In the genomic region with DNA sequence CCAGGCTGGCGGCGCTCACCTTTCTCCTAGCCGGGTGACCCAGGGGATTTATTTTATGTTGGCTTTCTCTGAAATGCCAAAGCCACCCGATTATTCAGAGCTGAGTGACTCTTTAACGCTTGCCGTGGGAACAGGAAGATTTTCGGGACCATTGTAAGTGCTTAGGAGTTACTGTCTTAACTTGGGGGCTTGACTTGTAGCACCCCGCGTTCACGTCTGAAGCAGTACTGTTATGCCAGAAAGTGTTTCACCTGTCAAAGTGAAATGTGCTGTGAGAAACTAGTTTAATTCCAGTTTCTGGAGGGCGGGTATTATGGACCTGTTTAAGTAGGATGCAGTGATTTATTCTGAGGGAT, we compare ENCODE assay signal across 8 cellular contexts. TPM values are rescaled to one million over a fixed set of nuclear protein-coding genes. Genes with fewer than 3 reads are reported as not detected.
DNase-seq lines count a peak whose midpoint lies in the region; ATAC-seq and TF ChIP-seq lines count a peak whose summit lies in the region.

No MANE protein-coding gene starts in this region.

- TF ChIP-seq EP300 in tibial nerve (IDR thresholded peaks at IDR 0.05): no peak

- H3K27ac Mint-ChIP-seq in CD4-positive, alpha-beta memory T cell: peak overlapping the region; percentile 92 to 98 (median 97)

- H3K27me3 ChIP-seq in CD4-positive, alpha-beta memory T cell (ENCODE audit: insufficient read depth, low read length): no peaks in the 10 kb centered on the region
- H3K27me3 ChIP-seq in ascending aorta (no peaks in the 10 kb centered on the region), liver (ENCODE audit: control insufficient read depth in 4 of 4, insufficient read depth in 4 of 4, low read length in 3 of 4) (no peaks in the 10 kb centered on the region), tibial nerve (no peaks in the 10 kb centered on the region)

- intact Hi-C loops in CD4-positive, alpha-beta memory T cell (cut with micrococcal nuclease): loop anchor here (1.0 to 10.0 kb wide), 3 partner anchors 22 to 391 kb away; a partner anchor contains a TSS
- intact Hi-C loops in ascending aorta (cut with DNase I): loop anchor here (2.0 kb wide), 1 partner anchor 147 kb away; a partner anchor contains a TSS

- no peaks in the 10 kb centered on the region for H3K27me3 Mint-ChIP-seq in CD4-positive, alpha-beta memory T cell

- peaks cover 7% of the 10 kb centered on the region for H3K36me3 ChIP-seq in CD4-positive, alpha-beta memory T cell (ENCODE audit: insufficient read depth, low read length)
- H3K36me3 ChIP-seq in ascending aorta (peaks cover 9 to 10% of the 10 kb centered on the region in 2 donors), liver (ENCODE audit: control insufficient read depth in 4 of 4, insufficient read depth in 3 of 4, low read depth in 1 of 4, low read length in 3 of 4) (peaks cover 0 to 5% (median 2%) of the 10 kb centered on the region in 4 donors), tibial nerve (peaks cover 0 to 43% (median 6%) of the 10 kb centered on the region in 3 donors)

- peak overlapping the region; percentile 97 to 98 for H3K9ac ChIP-seq in liver (ENCODE audit: low read depth in 1 of 2, low read length in 2 of 2)

- no peaks in the 10 kb centered on the region for H3K9me3 ChIP-seq in CD4-positive, alpha-beta memory T cell (ENCODE audit: control insufficient read depth in 1 of 2, low read length in 2 of 2)
- H3K9me3 ChIP-seq in ascending aorta: no peaks in the 10 kb centered on the region
- no peaks in the 10 kb centered on the region for H3K9me3 ChIP-seq in liver (ENCODE audit: control insufficient read depth in 4 of 4, low read length in 3 of 4)
- H3K9me3 ChIP-seq in tibial nerve: no peaks in the 10 kb centered on the region

- no peak for DNase-seq in CD4-positive, alpha-beta memory T cell
- no peak for DNase-seq in ascending aorta (ENCODE audit: low spot score in 2 of 2)
- no peak for DNase-seq in tibial nerve (ENCODE audit: low spot score in 2 of 2)

- WGBS in liver: under 1% methylated on average over 11 of the region's 11 CpGs
- WGBS in tibial nerve, 2 donors: 0 to 1% methylated on average over 8 to 11 of the region's 11 CpGs

- peaks cover 37% of the 10 kb centered on the region for H3K4me1 ChIP-seq in CD4-positive, alpha-beta memory T cell (ENCODE audit: insufficient read depth, low read length)
- peaks cover 10 to 13% of the 10 kb centered on the region in 2 donors for H3K4me1 ChIP-seq in ascending aorta
- peaks cover 5 to 20% (median 14%) of the 10 kb centered on the region in 4 donors for H3K4me1 ChIP-seq in liver (ENCODE audit: control insufficient read depth in 4 of 4, insufficient read depth in 4 of 4, low read length in 3 of 4)
- H3K4me1 ChIP-seq in tibial nerve: peaks cover 0 to 34% (median 19%) of the 10 kb centered on the region in 4 donors

- POLR2A ChIA-PET in CD4-positive, alpha-beta memory T cell (lab: Charles Lee; ENCODE audit: partially characterized antibody): interaction anchor here (0.8 to 2.6 kb wide), 15 partner anchors 9 to 1145 kb away, joined by 3 to 85 read pairs (median 4); a partner anchor contains a TSS

- H3K9me3 Mint-ChIP-seq in CD4-positive, alpha-beta memory T cell: no peaks in the 10 kb centered on the region

- TF ChIP-seq CTCF in ascending aorta (IDR thresholded peaks at IDR 0.05) (no peak), liver (IDR thresholded peaks at IDR 0.05; ENCODE audit: low read depth, low read length, missing input control) (no peak), tibial nerve (IDR thresholded peaks at IDR 0.05) (no peak)

- TF ChIP-seq POLR2A in tibial nerve (IDR thresholded peaks at IDR 0.05): no peak

- peak overlapping the region; percentile 89 to 97 (median 94) for H3K4me3 Mint-ChIP-seq in CD4-positive, alpha-beta memory T cell

- ATAC-seq in HG02884 (IDR thresholded peaks at IDR 0.05; ENCODE audit: unreplicated experiment) (peak; percentile 3), HG03565 (IDR thresholded peaks at IDR 0.05; ENCODE audit: unreplicated experiment) (no peak), HG02798 (IDR thresholded peaks at IDR 0.05; ENCODE audit: poor library complexity, unreplicated experiment) (no peak), GM18873 (IDR thresholded peaks at IDR 0.05; ENCODE audit: low FRiP score, unreplicated experiment) (no peak)

- CTCF ChIA-PET in CD4-positive, alpha-beta memory T cell (lab: Charles Lee; ENCODE audit: partially characterized antibody): interaction anchor here (0.7 to 5.6 kb wide), 10 partner anchors 10 to 72 kb away, joined by 3 to 41 read pairs (median 6); a partner anchor contains a TSS

- H3K4me3 ChIP-seq in CD4-positive, alpha-beta memory T cell (ENCODE audit: low read length in 2 of 2): peak overlapping the region; percentile 82 to 93
- H3K4me3 ChIP-seq in ascending aorta: peak overlapping the region; percentile 94 to 99
- H3K4me3 ChIP-seq in liver (ENCODE audit: low read depth in 1 of 3, low read length in 3 of 3): peak overlapping the region; percentile 84 to 99 (median 86)
- peak overlapping the region; percentile 72 to 98 (median 86) for H3K4me3 ChIP-seq in tibial nerve

- peaks cover 29 to 41% (median 37%) of the 10 kb centered on the region in 4 donors for H3K4me1 Mint-ChIP-seq in CD4-positive, alpha-beta memory T cell

- peak overlapping the region; percentile 75 for H3K27ac ChIP-seq in CD4-positive, alpha-beta memory T cell (ENCODE audit: low read depth, low read length)
- peak overlapping the region; percentile 94 to 97 for H3K27ac ChIP-seq in ascending aorta
- H3K27ac ChIP-seq in liver (ENCODE audit: low read depth in 1 of 2, low read length in 2 of 2): peak overlapping the region; percentile 92 to 98
- peak overlapping the region; percentile 69 to 98 (median 94) for H3K27ac ChIP-seq in tibial nerve

- H3K36me3 Mint-ChIP-seq in CD4-positive, alpha-beta memory T cell: peaks cover 11 to 26% of the 10 kb centered on the region in 2 donors

- no peak for TF ChIP-seq RAD21 in liver (IDR thresholded peaks at IDR 0.05)

TF ChIP-seq in liver, 16 proteins besides CTCF, POLR2A, EP300 and RAD21:
- TF ChIP-seq, protein P1, sequence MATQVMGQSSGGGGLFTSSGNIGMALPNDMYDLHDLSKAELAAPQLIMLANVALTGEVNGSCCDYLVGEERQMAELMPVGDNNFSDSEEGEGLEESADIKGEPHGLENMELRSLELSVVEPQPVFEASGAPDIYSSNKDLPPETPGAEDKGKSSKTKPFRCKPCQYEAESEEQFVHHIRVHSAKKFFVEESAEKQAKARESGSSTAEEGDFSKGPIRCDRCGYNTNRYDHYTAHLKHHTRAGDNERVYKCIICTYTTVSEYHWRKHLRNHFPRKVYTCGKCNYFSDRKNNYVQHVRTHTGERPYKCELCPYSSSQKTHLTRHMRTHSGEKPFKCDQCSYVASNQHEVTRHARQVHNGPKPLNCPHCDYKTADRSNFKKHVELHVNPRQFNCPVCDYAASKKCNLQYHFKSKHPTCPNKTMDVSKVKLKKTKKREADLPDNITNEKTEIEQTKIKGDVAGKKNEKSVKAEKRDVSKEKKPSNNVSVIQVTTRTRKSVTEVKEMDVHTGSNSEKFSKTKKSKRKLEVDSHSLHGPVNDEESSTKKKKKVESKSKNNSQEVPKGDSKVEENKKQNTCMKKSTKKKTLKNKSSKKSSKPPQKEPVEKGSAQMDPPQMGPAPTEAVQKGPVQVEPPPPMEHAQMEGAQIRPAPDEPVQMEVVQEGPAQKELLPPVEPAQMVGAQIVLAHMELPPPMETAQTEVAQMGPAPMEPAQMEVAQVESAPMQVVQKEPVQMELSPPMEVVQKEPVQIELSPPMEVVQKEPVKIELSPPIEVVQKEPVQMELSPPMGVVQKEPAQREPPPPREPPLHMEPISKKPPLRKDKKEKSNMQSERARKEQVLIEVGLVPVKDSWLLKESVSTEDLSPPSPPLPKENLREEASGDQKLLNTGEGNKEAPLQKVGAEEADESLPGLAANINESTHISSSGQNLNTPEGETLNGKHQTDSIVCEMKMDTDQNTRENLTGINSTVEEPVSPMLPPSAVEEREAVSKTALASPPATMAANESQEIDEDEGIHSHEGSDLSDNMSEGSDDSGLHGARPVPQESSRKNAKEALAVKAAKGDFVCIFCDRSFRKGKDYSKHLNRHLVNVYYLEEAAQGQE (IDR thresholded peaks at IDR 0.05): no peak
- TF ChIP-seq YY1 (IDR thresholded peaks at IDR 0.05): peak; percentile 1

RNA-seq across cellular contexts. Expression of a gene that starts 0.2 kb away (rescaled TPM):
- total RNA-seq in CD4-positive, alpha-beta memory T cell: 10 to 100 TPM; 20.2 to 24.0 TPM
- polyA plus RNA-seq in CD4-positive, alpha-beta memory T cell: 10 to 100 TPM; 37.3 to 44.5 TPM
- total RNA-seq in ascending aorta: 2.3 TPM
- total RNA-seq in liver: 1 to 10 TPM; 5.6 to 5.9 TPM
- 10 to 100 TPM in 1 of 2 donors, 1 to 10 TPM in 1; 7.2 to 13.4 TPM for polyA plus RNA-seq in liver
- total RNA-seq in tibial nerve: 10 to 100 TPM in 2 of 4 donors, 1 to 10 TPM in 2; 6.5 to 11.7 (median 9.3) TPM

RNA-seq across cellular contexts. Expression of a gene that starts 0.6 kb away (rescaled TPM):
- 10 to 100 TPM; 39.0 to 39.9 TPM for total RNA-seq in CD4-positive, alpha-beta memory T cell
- 100 to 1,000 TPM in 1 of 2 donors, 10 to 100 TPM in 1; 59.4 to 108 TPM for polyA plus RNA-seq in CD4-positive, alpha-beta memory T cell
- total RNA-seq in ascending aorta: 4.3 TPM
- 10 to 100 TPM; 11.9 to 13.2 TPM for total RNA-seq in liver
- polyA plus RNA-seq in liver: 10 to 100 TPM in 1 of 2 donors, 1 to 10 TPM in 1; 7.8 to 11.5 TPM
- total RNA-seq in tibial nerve: 10 to 100 TPM; 21.8 to 29.3 (median 23.4) TPM

RNA-seq across cellular contexts. Expression of a gene that starts 21.6 kb away (rescaled TPM):
- total RNA-seq in CD4-positive, alpha-beta memory T cell: 10 to 100 TPM; 11.6 to 12.7 TPM
- polyA plus RNA-seq in CD4-positive, alpha-beta memory T cell: 10 to 100 TPM; 23.0 to 28.8 TPM
- total RNA-seq in ascending aorta (4.6 TPM), liver (10 to 100 TPM in 1 of 2 donors, 1 to 10 TPM in 1; 9.2 to 11.2 TPM), tibial nerve (10 to 100 TPM in 3 of 4 donors, 1 to 10 TPM in 1; 7.5 to 23.4 (median 13.2) TPM)
- 1 to 10 TPM; 9.0 to 9.8 TPM for polyA plus RNA-seq in liver

RNA-seq across cellular contexts. Expression of a gene that starts 21.7 kb away (rescaled TPM):
- total RNA-seq in CD4-positive, alpha-beta memory T cell: 10 to 100 TPM; 17.5 to 17.8 TPM
- polyA plus RNA-seq in CD4-positive, alpha-beta memory T cell: 10 to 100 TPM; 28.5 to 47.8 TPM
- total RNA-seq in ascending aorta (8.3 TPM), liver (10 to 100 TPM; 12.9 to 44.5 TPM), tibial nerve (10 to 100 TPM; 20.2 to 40.2 (median 24.5) TPM)
- 1 to 10 TPM; 7.0 to 7.6 TPM for polyA plus RNA-seq in liver
